12 cellular contexts compared by ENCODE assay signal in genomic region chr19:2039082-2039958, GRCh38. TPM values are rescaled to one million over a fixed set of nuclear protein-coding genes. Genes with fewer than 3 reads are reported as not detected.
A peak's percentile ranks its signal among the peaks of the same experiment; 100 is the strongest.
DNase-seq lines count a peak whose midpoint lies in the region; TF ChIP-seq lines count a peak whose summit lies in the region.
"Had no signal": no experiment of that assay in that cellular context is flagged by ENCODE, and none has a peak within 500 bp of the region (broad histone marks: within the 10 kb centered on the region; RNA-seq: fewer than 3 reads in every experiment).

No MANE protein-coding gene starts in this region.

- no peak overlapping the region for H3K9ac ChIP-seq in H9 (ENCODE audit: extremely low read depth, insufficient read length, low read length)
- no peak overlapping the region for H3K9ac ChIP-seq in endodermal cell (ENCODE audit: extremely low read depth, low read length, poor library complexity, severe bottlenecking)

- no peak overlapping the region for H3K4ac ChIP-seq in H9 (ENCODE audit: low read depth, low read length)

- H3K27ac Mint-ChIP-seq in H9: peak overlapping the region in 1 of 3 experiments; percentile 68; a peak in 1 of 7 replicates
- no peak overlapping the region for H3K27ac Mint-ChIP-seq in endodermal cell

- H4K20me1 ChIP-seq in H9 (ENCODE audit: control insufficient read depth, insufficient read depth, insufficient read length) (peaks cover 2% of the 10 kb centered on the region), osteoblast (ENCODE audit: insufficient read depth, low read length) (peaks cover 27% of the 10 kb centered on the region)

- no peak overlapping the region for H2BK5ac ChIP-seq in H9 (ENCODE audit: insufficient read length, low read length)

- H2AFZ ChIP-seq in H9 (ENCODE audit: low read length) (no peak overlapping the region), osteoblast (ENCODE audit: low read length) (no peak overlapping the region)

- H2BK12ac ChIP-seq in H9 (ENCODE audit: insufficient read length, low read depth, low read length): no peak overlapping the region

- H2BK120ac ChIP-seq in H9 (ENCODE audit: low read depth, low read length, poor library complexity, severe bottlenecking): no peak overlapping the region

- no peak overlapping the region for H3K18ac ChIP-seq in H9 (ENCODE audit: insufficient read length, low read depth, low read length)

- no peak overlapping the region for H3T11ph ChIP-seq in H9 (ENCODE audit: low read length)

- WGBS in H9 (ENCODE audit: extremely low coverage, insufficient read length, low lambda C conversion rate): no CpG with 5 or more reads among the region's 30 CpGs
- 95 to 98% methylated on average over 8 to 30 of the region's 30 CpGs for WGBS in endodermal cell (ENCODE audit: insufficient coverage in 1 of 2, insufficient read length in 1 of 2), 2 experiments

- no peak for TF ChIP-seq CTCF in BE2C (IDR thresholded peaks at IDR 0.05; ENCODE audit: low read depth, low read length)
- TF ChIP-seq CTCF in H9 (conservative IDR thresholded peaks at IDR 0.05): no peak
- peak; percentile 29 for TF ChIP-seq CTCF in endodermal cell (conservative IDR thresholded peaks at IDR 0.05)
- no peak for TF ChIP-seq CTCF in osteoblast (IDR thresholded peaks at IDR 0.05; ENCODE audit: extremely low read depth, low read depth, low read length)

- H3K79me2 ChIP-seq in H9 (ENCODE audit: insufficient read depth, low read length): no peaks in the 10 kb centered on the region
- H3K79me2 ChIP-seq in osteoblast (ENCODE audit: insufficient read depth, low read length): no peaks in the 10 kb centered on the region

- H3K4me1 Mint-ChIP-seq in H9: peaks cover 8 to 26% of the 10 kb centered on the region in 2 experiments
- no peaks in the 10 kb centered on the region for H3K4me1 Mint-ChIP-seq in endodermal cell

- H3K36me3 ChIP-seq in BE2C: peaks cover 44% of the 10 kb centered on the region
- H3K36me3 ChIP-seq in endodermal cell (ENCODE audit: control insufficient read depth, insufficient read depth, low read length): peaks cover 38% of the 10 kb centered on the region
- peaks cover 30% of the 10 kb centered on the region for H3K36me3 ChIP-seq in osteoblast (ENCODE audit: insufficient read depth, low read length)

- no peak overlapping the region for H2BK20ac ChIP-seq in H9 (ENCODE audit: low read depth, low read length, poor library complexity, severe bottlenecking)

- H3K9me3 ChIP-seq in BE2C (no peaks in the 10 kb centered on the region), H9 (ENCODE audit: control insufficient read depth, low read depth, low read length) (no peaks in the 10 kb centered on the region), endodermal cell (ENCODE audit: control insufficient read depth, low read length) (no peaks in the 10 kb centered on the region), osteoblast (ENCODE audit: low read depth, low read length) (peaks cover 4% of the 10 kb centered on the region)

- no peak overlapping the region for H2AK5ac ChIP-seq in H9 (ENCODE audit: insufficient read length, low read length)

- H3K23me2 ChIP-seq in H9 (ENCODE audit: insufficient read length, low read depth, low read length, poor library complexity, severe bottlenecking): no peaks in the 10 kb centered on the region

- H3K27me3 ChIP-seq in BE2C: no peaks in the 10 kb centered on the region
- no peaks in the 10 kb centered on the region for H3K27me3 ChIP-seq in H9 (ENCODE audit: insufficient read depth, low read length)
- H3K27me3 ChIP-seq in endodermal cell (ENCODE audit: control insufficient read depth, insufficient read depth, low read length, poor library complexity, severe bottlenecking): no peaks in the 10 kb centered on the region
- no peaks in the 10 kb centered on the region for H3K27me3 ChIP-seq in osteoblast (ENCODE audit: insufficient read depth, low read length)
- H3K27me3 ChIP-seq: ascending aorta had no signal

- DNase-seq in BE2C (peak; percentile 14), H9 (peak; percentile 32), endodermal cell (no peak), osteoblast (ENCODE audit: insufficient read length, low spot score, missing footprints) (peak; percentile 64), NCI-H2227 (lab: John Stamatoyannopoulos, UW; ENCODE audit: unreplicated experiment) (no peak), SK-N-DZ (ENCODE audit: low spot score) (no peak)
- no peak for DNase-seq in stimulated activated CD4-positive, alpha-beta T cell treated with anti-CD3 and anti-CD28 coated beads, Interleukin-4, amount 100 ng/mL, for 1 hour
- DNase-seq in stimulated activated CD8-positive, alpha-beta memory T cell treated with anti-CD3 and anti-CD28 coated beads, Interleukin-4, amount 100 ng/mL, for 48 hours: no peak
- DNase-seq: NCI-H2029 treated with DMSO at 0.1 percent for 48 hours; NK-92 treated with Interleukin-12 subunit alpha and Interleukin-12 subunit beta, amount 100 ng/mL, for 24 hours; small intestine had no signal

- H3K14ac ChIP-seq in H9 (ENCODE audit: insufficient read depth, low read length): no peak overlapping the region

- no peak overlapping the region for H4K5ac ChIP-seq in H9 (ENCODE audit: insufficient read length, low read depth, low read length)

- peaks cover 4% of the 10 kb centered on the region for H3K79me1 ChIP-seq in H9 (ENCODE audit: insufficient read depth, low read depth, low read length, poor library complexity, severe bottlenecking)

- no peak overlapping the region for H3K56ac ChIP-seq in H9 (ENCODE audit: insufficient read length, low read depth, low read length)

- peaks cover 23% of the 10 kb centered on the region for H3K4me1 ChIP-seq in BE2C
- no peaks in the 10 kb centered on the region; the same call in 1 of the 2 replicates for H3K4me1 ChIP-seq in H9 (ENCODE audit: insufficient read depth, low read length)
- peaks cover 4% of the 10 kb centered on the region for H3K4me1 ChIP-seq in endodermal cell (ENCODE audit: control insufficient read depth, insufficient read depth, low read length)
- peaks cover 6% of the 10 kb centered on the region for H3K4me1 ChIP-seq in osteoblast (ENCODE audit: insufficient read depth, low read length)

- H3K9me3 Mint-ChIP-seq in H9: peaks cover 6 to 10% of the 10 kb centered on the region in 2 experiments; a peak in 4 of 5 replicates
- peaks cover 15% of the 10 kb centered on the region for H3K9me3 Mint-ChIP-seq in endodermal cell

- no peak overlapping the region for H2BK15ac ChIP-seq in H9 (ENCODE audit: low read depth, low read length)

- H3K4me2 ChIP-seq in H9 (ENCODE audit: insufficient read depth, insufficient read length, low read length) (no peak overlapping the region), osteoblast (ENCODE audit: insufficient read depth, low read length) (no peak overlapping the region)

- H3K4me3 ChIP-seq in BE2C (ENCODE audit: low read depth, low read length): no peak overlapping the region
- H3K4me3 ChIP-seq in endodermal cell (ENCODE audit: low read length): no peak overlapping the region
- H3K4me3 ChIP-seq in osteoblast (ENCODE audit: insufficient read depth, low read length): no peak overlapping the region
- H3K4me3 ChIP-seq: ascending aorta had no signal

- H3K27me3 Mint-ChIP-seq in H9 (ENCODE audit: low read depth) (no peaks in the 10 kb centered on the region; the same call in 1 of the 2 replicates), endodermal cell (ENCODE audit: insufficient read depth) (no peaks in the 10 kb centered on the region)

- H3K23ac ChIP-seq in H9 (ENCODE audit: insufficient read length, low read depth, low read length): no peak overlapping the region

- H3K4me3 Mint-ChIP-seq in H9 (no peak overlapping the region), endodermal cell (no peak overlapping the region)

- H3K27ac ChIP-seq in H9 (ENCODE audit: insufficient read length, low read depth, low read length) (no peak overlapping the region), endodermal cell (ENCODE audit: low read depth, low read length) (no peak overlapping the region), osteoblast (ENCODE audit: low read depth, low read length) (no peak overlapping the region)

- no peak overlapping the region for H4K91ac ChIP-seq in H9 (ENCODE audit: insufficient read length, low read depth, low read length)

- H3K36me3 Mint-ChIP-seq in H9 (ENCODE audit: insufficient read depth in 1 of 3, low read depth in 3 of 3) (peaks cover 7 to 26% (median 23%) of the 10 kb centered on the region in 3 experiments), endodermal cell (ENCODE audit: low read depth) (peaks cover 21% of the 10 kb centered on the region)

- no peak overlapping the region for H4K8ac ChIP-seq in H9 (replicated peaks; ENCODE audit: insufficient read length, low read depth, low read length)

RNA-seq across cellular contexts. Expression of gene MKNK2, which starts 11.7 kb away (rescaled TPM):
- polyA plus RNA-seq in BE2C (2012; ENCODE audit: insufficient read depth, insufficient read length, low read depth): 117 TPM
- 153 and 154 TPM in 2 replicates for total RNA-seq in H9 (2021)
- total RNA-seq in endodermal cell: 100 to 1,000 TPM; 120 to 123 TPM
- polyA plus RNA-seq in endodermal cell (2013, experiment 1 of 2): 63.1 TPM
- polyA plus RNA-seq in endodermal cell (2013, experiment 2 of 2): 58.0 TPM
- total RNA-seq in osteoblast: 82.5 and 84.6 TPM in 2 replicates
- polyA plus RNA-seq in SK-N-DZ (2014; cell fraction: cytosol; rRNA removed): 43.2 and 44.6 TPM in 2 replicates
- 59.1 and 76.4 TPM in 2 replicates for polyA plus RNA-seq in SK-N-DZ (2014; cell fraction: nucleus; rRNA removed)

RNA-seq across cellular contexts. Expression of gene BTBD2, which starts 23.8 kb away (rescaled TPM):
- polyA plus RNA-seq in BE2C (2012; ENCODE audit: insufficient read depth, insufficient read length, low read depth): 80.0 TPM
- total RNA-seq in H9 (2021): 110 and 113 TPM in 2 replicates
- total RNA-seq in endodermal cell: 100 to 1,000 TPM; 107 to 112 TPM
- 113 TPM for polyA plus RNA-seq in endodermal cell (2013, experiment 1 of 2)
- 99.4 TPM for polyA plus RNA-seq in endodermal cell (2013, experiment 2 of 2)
- 57.5 and 57.8 TPM in 2 replicates for total RNA-seq in osteoblast
- polyA plus RNA-seq in SK-N-DZ (2014; cell fraction: cytosol; rRNA removed): 94.2 and 137 TPM in 2 replicates
- polyA plus RNA-seq in SK-N-DZ (2014; cell fraction: nucleus; rRNA removed): 74.0 and 88.6 TPM in 2 replicates

RNA-seq across cellular contexts. Expression of gene MOB3A, which starts 56.8 kb away (rescaled TPM):
- 9.7 TPM for polyA plus RNA-seq in BE2C (2012; ENCODE audit: insufficient read depth, insufficient read length, low read depth)
- total RNA-seq in H9 (2021) (11.5 and 13.3 TPM in 2 replicates), endodermal cell (10 to 100 TPM; 20.9 to 21.8 TPM), osteoblast (34.0 and 35.1 TPM in 2 replicates)
- 16.9 TPM for polyA plus RNA-seq in endodermal cell (2013, experiment 1 of 2)
- 15.9 TPM for polyA plus RNA-seq in endodermal cell (2013, experiment 2 of 2)
- 7.2 and 8.4 TPM in 2 replicates for polyA plus RNA-seq in SK-N-DZ (2014; cell fraction: cytosol; rRNA removed)
- polyA plus RNA-seq in SK-N-DZ (2014; cell fraction: nucleus; rRNA removed): 3.4 and 4.2 TPM in 2 replicates

RNA-seq across cellular contexts. Expression of gene IZUMO4, which starts 57.4 kb away (rescaled TPM):
- not detected for polyA plus RNA-seq in BE2C (2012; ENCODE audit: insufficient read depth, insufficient read length, low read depth)
- total RNA-seq in H9 (2021) (2.1 and 3.0 TPM in 2 replicates), endodermal cell (1 to 10 TPM; 4.3 to 5.4 TPM), osteoblast (0.36 and 2.4 TPM in 2 replicates)
- polyA plus RNA-seq in endodermal cell (2013, experiment 1 of 2): 4.3 TPM
- polyA plus RNA-seq in endodermal cell (2013, experiment 2 of 2): 4.6 TPM
- polyA plus RNA-seq in SK-N-DZ (2014; cell fraction: cytosol; rRNA removed): 0.27 and 1.7 TPM in 2 replicates
- polyA plus RNA-seq in SK-N-DZ (2014; cell fraction: nucleus; rRNA removed): 6.8 and 9.5 TPM in 2 replicates
- total RNA-seq: ascending aorta had no signal

Comparison
In these comparisons a context has a peak if more than half of its experiments do, and no peak if none do; other contexts are left out.
1. DNase-seq: peak in BE2C (single experiment), H9 (single experiment) and osteoblast (single experiment); none in endodermal cell (single experiment), NCI-H2227 (single experiment), stimulated activated CD4-positive, alpha-beta T cell treated with anti-CD3 and anti-CD28 coated beads, Interleukin-4, amount 100 ng/mL, for 1 hour (single experiment), SK-N-DZ (single experiment) and stimulated activated CD8-positive, alpha-beta memory T cell treated with anti-CD3 and anti-CD28 coated beads, Interleukin-4, amount 100 ng/mL, for 48 hours (single experiment).